In the genomic region with DNA sequence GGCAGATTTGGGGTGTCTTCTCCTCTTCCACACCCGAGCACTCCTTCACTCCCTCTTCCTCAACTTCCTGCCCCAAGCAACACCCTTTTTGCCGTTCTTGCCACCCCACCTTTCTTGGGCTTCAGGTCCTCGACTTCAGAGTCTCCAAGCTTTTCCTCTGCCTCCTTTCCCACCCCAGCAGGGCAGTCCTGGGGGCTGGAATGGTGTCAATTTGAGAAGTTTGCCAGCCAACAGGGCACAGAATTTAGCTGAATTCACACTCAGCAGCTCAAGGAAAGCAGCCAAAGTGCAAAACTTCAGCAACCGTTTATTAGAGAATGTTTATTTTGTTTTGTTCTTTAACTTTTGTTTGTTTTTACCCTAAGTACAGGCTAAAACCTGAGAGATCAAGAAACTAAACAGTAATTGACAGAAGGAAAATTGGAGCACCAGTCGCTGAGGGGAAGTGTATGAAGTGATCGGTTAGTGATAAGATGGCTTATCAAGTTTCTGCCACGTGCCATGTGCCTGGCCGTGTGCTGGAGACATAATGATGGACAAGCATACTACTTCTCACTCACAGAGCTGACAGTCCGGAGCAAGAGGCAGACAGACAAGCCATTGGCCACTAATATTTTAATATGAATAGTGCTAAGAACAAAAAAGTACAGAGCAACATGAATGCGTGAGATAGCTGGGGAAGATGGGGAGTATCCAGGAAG, we compare ENCODE assay signal across 15 cellular contexts. TPM values are rescaled to one million over a fixed set of nuclear protein-coding genes. Genes with fewer than 3 reads are reported as not detected.
DNase-seq lines count a peak whose midpoint lies in the region; ATAC-seq, FAIRE-seq and TF ChIP-seq lines count a peak whose summit lies in the region.
"Had no signal": no experiment of that assay in that cellular context is flagged by ENCODE, and none has a peak within 500 bp of the region (broad histone marks: within the 10 kb centered on the region; RNA-seq: fewer than 3 reads in every experiment).

No MANE protein-coding gene starts in this region.

- H3K36me3 ChIP-seq in cardiac muscle cell = no peaks in the 10 kb centered on the region
- no peaks in the 10 kb centered on the region for H3K36me3 ChIP-seq in H1 (ENCODE audit: control insufficient read depth in 2 of 4, insufficient read depth in 4 of 4, low read length in 3 of 4)
- H3K36me3 ChIP-seq: HAP-1, thoracic aorta had no signal

- H3K79me1 ChIP-seq in H1 (ENCODE audit: low read depth, low read length) = no peaks in the 10 kb centered on the region

- FAIRE-seq in H1 (lab: Jason Lieb, UNC) = no peak
- FAIRE-seq: A204.1 had no signal

- no peak overlapping the region for H4K5ac ChIP-seq in H1 (ENCODE audit: insufficient read length, low read depth, low read length)

- WGBS in H1 (ENCODE audit: extremely low coverage in 1 of 2, insufficient coverage in 1 of 2, insufficient read length in 1 of 2, insufficient replicate concordance in 2 of 2, low coverage in 1 of 2, low lambda C conversion rate in 2 of 2, missing lambda C conversion rate in 1 of 2), 2 experiments = 83% methylated on average over 10 of the region's 10 CpGs; no CpG with 5 or more reads in 1 of the 2 experiments

- no peak overlapping the region for H3K4me2 ChIP-seq in H1 (ENCODE audit: insufficient read depth in 1 of 2, low read depth in 2 of 2, low read length in 2 of 2)

- ATAC-seq in GM19035 (IDR thresholded peaks at IDR 0.05; ENCODE audit: unreplicated experiment) = no peak
- ATAC-seq: foreskin keratinocyte had no signal

- H3K4me3 ChIP-seq in cardiac muscle cell (no peak overlapping the region), H1 (ENCODE audit: extremely low read depth in 1 of 4, insufficient read depth in 2 of 4, low read depth in 3 of 4, low read length in 4 of 4) (no peak overlapping the region)
- H3K4me3 ChIP-seq: HAP-1 had no signal

- H2AFZ ChIP-seq in H1 (ENCODE audit: low read length) = no peak overlapping the region

- no peak overlapping the region for H3K23ac ChIP-seq in H1 (ENCODE audit: insufficient read length)

- H2BK120ac ChIP-seq in H1 (replicated peaks; ENCODE audit: low read depth, low read length) = no peak overlapping the region

- no peak for TF ChIP-seq CTCF in cardiac muscle cell (IDR thresholded peaks at IDR 0.05; ENCODE audit: low read depth, low read length)
- TF ChIP-seq CTCF in H1 (IDR thresholded peaks at IDR 0.05; ENCODE audit: control extremely low read depth in 1 of 3, insufficient read depth in 1 of 3, low read depth in 1 of 3, low read length in 3 of 3) = no peak
- no peak for TF ChIP-seq CTCF in nephron (IDR thresholded peaks at IDR 0.05; ENCODE audit: unreplicated experiment in 3 of 3)
- TF ChIP-seq CTCF in type B pancreatic cell (conservative IDR thresholded peaks at IDR 0.05) = no peak

- no peak overlapping the region for H2BK20ac ChIP-seq in H1 (ENCODE audit: low read length)

- H3K9ac ChIP-seq in H1 (replicated peaks in 1 of 4; ENCODE audit: extremely low read depth in 1 of 4, low read depth in 3 of 4, low read length in 3 of 4) = no peak overlapping the region; a peak in 1 of 7 replicates

- no peak overlapping the region for H3K56ac ChIP-seq in H1 (replicated peaks; ENCODE audit: insufficient read length, low read depth, low read length)

- TF ChIP-seq POLR2A in H1 (IDR thresholded peaks at IDR 0.05; ENCODE audit: control extremely low read depth in 1 of 2, low read depth in 2 of 2, low read length in 2 of 2) = no peak

- H3K27me3 Mint-ChIP-seq in nephron (ENCODE audit: low read depth) (peaks cover 63% of the 10 kb centered on the region), type B pancreatic cell (peaks cover 9% of the 10 kb centered on the region)

- H3K4me1 Mint-ChIP-seq in nephron (peaks cover 47% of the 10 kb centered on the region), type B pancreatic cell (ENCODE audit: unreplicated experiment) (peaks cover 64% of the 10 kb centered on the region)

- no peaks in the 10 kb centered on the region for H3K79me2 ChIP-seq in H1 (ENCODE audit: control insufficient read depth in 1 of 2, insufficient read depth in 2 of 2, low read length in 2 of 2)

- H2AK5ac ChIP-seq in H1 (ENCODE audit: low read depth, low read length) = no peak overlapping the region

- H2BK15ac ChIP-seq in H1 (ENCODE audit: low read length) = no peak overlapping the region

- no peak overlapping the region for H3K14ac ChIP-seq in H1 (ENCODE audit: insufficient read length)

- H3K27me3 ChIP-seq in cardiac muscle cell (no peaks in the 10 kb centered on the region), H1 (replicated peaks in 1 of 4; ENCODE audit: control insufficient read depth in 3 of 4, extremely low read depth in 1 of 4, insufficient read depth in 3 of 4, low read length in 3 of 4) (peaks cover 0 to 13% (median 5%) of the 10 kb centered on the region in 4 experiments; a peak in 4 of 7 replicates)
- H3K27me3 ChIP-seq: foreskin keratinocyte had no signal

- DNase-seq in cardiac muscle cell (ENCODE audit: low read depth in 1 of 2, low spot score in 1 of 2) (no peak), cardiac septum (ENCODE audit: low spot score) (no peak), H1 (ENCODE audit: low read depth in 1 of 2, low spot score in 2 of 2) (no peak), type B pancreatic cell (ENCODE audit: extremely low spot score, unreplicated experiment) (no peak), mucosa of gallbladder (ENCODE audit: low spot score) (no peak), NCI-H1048 (lab: John Stamatoyannopoulos, UW) (no peak)
- DNase-seq: activated CD4-positive, alpha-beta T cell treated with anti-CD3 and anti-CD28 coated beads, Interleukin-2, amount 10 ng/mL, durations not matched to agents 24 days and 14 days; foreskin keratinocyte; NCI-H187 treated with DMSO at 0.1 percent for 48 hours; NK-92 treated with Interleukin-12 subunit alpha and Interleukin-12 subunit beta, amount 100 ng/mL, for 24 hours had no signal

- no peak overlapping the region for H2BK12ac ChIP-seq in H1 (ENCODE audit: low read depth, low read length)

- TF ChIP-seq RAD21 in H1 (IDR thresholded peaks at IDR 0.05 in 1 of 2, conservative IDR thresholded peaks at IDR 0.05 in 1 of 2; ENCODE audit: low read depth in 2 of 2, low read length in 2 of 2) = no peak

- H4K8ac ChIP-seq in H1 (ENCODE audit: extremely low read depth, insufficient read depth, low read length) = no peak overlapping the region

- no peak for TF ChIP-seq EP300 in H1 (IDR thresholded peaks at IDR 0.05; ENCODE audit: borderline replicate concordance in 1 of 2, low read depth in 2 of 2, low read length in 2 of 2)

- peaks cover 35% of the 10 kb centered on the region for H3K4me1 ChIP-seq in cardiac muscle cell (ENCODE audit: low read depth)
- peaks cover 8 to 24% (median 17%) of the 10 kb centered on the region in 4 experiments for H3K4me1 ChIP-seq in H1 (replicated peaks in 1 of 4; ENCODE audit: control insufficient read depth in 3 of 4, insufficient read depth in 4 of 4, low read length in 3 of 4)
- H3K4me1 ChIP-seq: HAP-1 had no signal

- H3K36me3 Mint-ChIP-seq in nephron (ENCODE audit: low read depth) (no peaks in the 10 kb centered on the region), type B pancreatic cell (no peaks in the 10 kb centered on the region)

- peak overlapping the region; percentile 25 for H4K91ac ChIP-seq in H1 (replicated peaks; ENCODE audit: insufficient read length, low read length)

- no peaks in the 10 kb centered on the region for H4K20me1 ChIP-seq in H1 (replicated peaks in 1 of 2; ENCODE audit: control insufficient read depth in 1 of 2, insufficient read depth in 2 of 2, low read length in 2 of 2)

- intact Hi-C loops in cardiac septum (cut with DNase I) = loop anchor here (5.0 kb wide), 1 partner anchor 105 kb away; no protein-coding TSS in a partner anchor

- H3K9me3 ChIP-seq in cardiac muscle cell (ENCODE audit: low read depth) (no peaks in the 10 kb centered on the region), H1 (ENCODE audit: insufficient read depth in 2 of 2, low read depth in 1 of 2, low read length in 1 of 2) (no peaks in the 10 kb centered on the region)
- H3K9me3 ChIP-seq: HAP-1, thoracic aorta had no signal

- peak overlapping the region in 2 of 3 experiments; percentile 3 to 39 for H3K27ac Mint-ChIP-seq in nephron
- peak overlapping the region; percentile 98 for H3K27ac Mint-ChIP-seq in type B pancreatic cell
- H3K27ac Mint-ChIP-seq: activated CD4-positive, alpha-beta T cell treated with anti-CD3 and anti-CD28 coated beads, Interleukin-2, amount 10 ng/mL, durations not matched to agents 24 days and 14 days had no signal

- H3K4ac ChIP-seq in H1 (replicated peaks; ENCODE audit: insufficient read length, low read depth, low read length) = no peak overlapping the region

- H3K9me3 Mint-ChIP-seq in nephron = no peaks in the 10 kb centered on the region
- no peaks in the 10 kb centered on the region for H3K9me3 Mint-ChIP-seq in type B pancreatic cell
- H3K9me3 Mint-ChIP-seq: activated CD4-positive, alpha-beta T cell treated with anti-CD3 and anti-CD28 coated beads, Interleukin-2, amount 10 ng/mL, durations not matched to agents 24 days and 14 days had no signal

- POLR2A ChIA-PET in H1 (lab: Charles Lee; ENCODE audit: partially characterized antibody) = interaction anchor here (1.9 to 2.3 kb wide), 2 partner anchors 11 to 58 kb away, joined by 4 to 8 read pairs; no protein-coding TSS in a partner anchor

- no peak overlapping the region for H3K18ac ChIP-seq in H1 (ENCODE audit: extremely low read depth, low read length)

- H3K4me3 Mint-ChIP-seq in nephron = no peak overlapping the region
- no peak overlapping the region for H3K4me3 Mint-ChIP-seq in type B pancreatic cell
- H3K4me3 Mint-ChIP-seq: activated CD4-positive, alpha-beta T cell treated with anti-CD3 and anti-CD28 coated beads, Interleukin-2, amount 10 ng/mL, durations not matched to agents 24 days and 14 days had no signal

- no peak overlapping the region for H2BK5ac ChIP-seq in H1 (ENCODE audit: low read depth, low read length)

- H3K27ac ChIP-seq in cardiac muscle cell (peak overlapping the region; percentile 41), H1 (ENCODE audit: low read depth, low read length) (no peak overlapping the region)
- H3K27ac ChIP-seq: foreskin keratinocyte had no signal

- peaks cover 6% of the 10 kb centered on the region for H3K23me2 ChIP-seq in H1 (ENCODE audit: low read depth, low read length)

- CTCF ChIA-PET in H1 (lab: Charles Lee; ENCODE audit: partially characterized antibody) = interaction anchor here (0.5 to 18.8 kb wide), 5 partner anchors 34 to 461 kb away, joined by 3 to 179 read pairs (median 3); no protein-coding TSS in a partner anchor

RNA-seq across cellular contexts. Expression of gene AHNAK, which starts 44.4 kb away (rescaled TPM):
- total RNA-seq in cardiac muscle cell = 50.1 and 77.1 TPM in 2 replicates
- 10.9 and 13.4 TPM in 2 replicates for polyA plus RNA-seq in cardiac muscle cell
- 485 TPM for total RNA-seq in cardiac septum
- 5.8 and 6.7 TPM in 2 replicates for total RNA-seq in H1 (2021; fragmentation: NEBNext Ultra II Directional; extraction: Animal tissue kit (Norgen Biotek cat#: 25700))
- polyA plus RNA-seq in H1 (2011; rRNA removed) = 2.0 and 2.5 TPM in 2 replicates
- 3.1 TPM for polyA plus RNA-seq in H1 (2011; cell fraction: cytosol; rRNA removed)
- 17.1 TPM for polyA plus RNA-seq in H1 (2011; cell fraction: nucleus; rRNA removed)
- 5.2 to 6.9 TPM (median 5.5 TPM) in 4 replicates for polyA plus RNA-seq in H1 (2012, experiment 1 of 2)
- polyA plus RNA-seq in H1 (2012, experiment 2 of 2) = 0.70 TPM
- polyA plus RNA-seq in H1 (2013, experiment 1 of 2) = 1.4 TPM
- polyA plus RNA-seq in H1 (2013, experiment 2 of 2) = 1.0 TPM
- 10.9 and 19.0 TPM in 2 replicates for polyA minus RNA-seq in H1 (2011; rRNA and poly(A)+ RNA removed)
- 7.9 TPM for polyA minus RNA-seq in H1 (2011; cell fraction: cytosol; rRNA and poly(A)+ RNA removed)
- 13.0 TPM for polyA minus RNA-seq in H1 (2011; cell fraction: nucleus; rRNA and poly(A)+ RNA removed)
- 302 and 656 TPM in 2 replicates for total RNA-seq in type B pancreatic cell (ENCODE audit: low replicate concordance)
- 549 TPM for total RNA-seq in mucosa of gallbladder
